ENCODE assay signal across 1 cellular context in genomic region chr13:107203146-107203847, GRCh38.
TF ChIP-seq lines count a peak whose summit lies in the region.

No MANE protein-coding gene starts in this region.

TF ChIP-seq in GM12878, 131 proteins besides CTCF, POLR2A, EP300 and RAD21 (continued from another document):
- TF ChIP-seq, protein P1, sequence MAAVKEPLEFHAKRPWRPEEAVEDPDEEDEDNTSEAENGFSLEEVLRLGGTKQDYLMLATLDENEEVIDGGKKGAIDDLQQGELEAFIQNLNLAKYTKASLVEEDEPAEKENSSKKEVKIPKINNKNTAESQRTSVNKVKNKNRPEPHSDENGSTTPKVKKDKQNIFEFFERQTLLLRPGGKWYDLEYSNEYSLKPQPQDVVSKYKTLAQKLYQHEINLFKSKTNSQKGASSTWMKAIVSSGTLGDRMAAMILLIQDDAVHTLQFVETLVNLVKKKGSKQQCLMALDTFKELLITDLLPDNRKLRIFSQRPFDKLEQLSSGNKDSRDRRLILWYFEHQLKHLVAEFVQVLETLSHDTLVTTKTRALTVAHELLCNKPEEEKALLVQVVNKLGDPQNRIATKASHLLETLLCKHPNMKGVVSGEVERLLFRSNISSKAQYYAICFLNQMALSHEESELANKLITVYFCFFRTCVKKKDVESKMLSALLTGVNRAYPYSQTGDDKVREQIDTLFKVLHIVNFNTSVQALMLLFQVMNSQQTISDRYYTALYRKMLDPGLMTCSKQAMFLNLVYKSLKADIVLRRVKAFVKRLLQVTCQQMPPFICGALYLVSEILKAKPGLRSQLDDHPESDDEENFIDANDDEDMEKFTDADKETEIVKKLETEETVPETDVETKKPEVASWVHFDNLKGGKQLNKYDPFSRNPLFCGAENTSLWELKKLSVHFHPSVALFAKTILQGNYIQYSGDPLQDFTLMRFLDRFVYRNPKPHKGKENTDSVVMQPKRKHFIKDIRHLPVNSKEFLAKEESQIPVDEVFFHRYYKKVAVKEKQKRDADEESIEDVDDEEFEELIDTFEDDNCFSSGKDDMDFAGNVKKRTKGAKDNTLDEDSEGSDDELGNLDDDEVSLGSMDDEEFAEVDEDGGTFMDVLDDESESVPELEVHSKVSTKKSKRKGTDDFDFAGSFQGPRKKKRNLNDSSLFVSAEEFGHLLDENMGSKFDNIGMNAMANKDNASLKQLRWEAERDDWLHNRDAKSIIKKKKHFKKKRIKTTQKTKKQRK (IDR thresholded peaks at IDR 0.05; ENCODE audit: low read depth, low read length) = no peak
- TF ChIP-seq RCOR1 (conservative IDR thresholded peaks at IDR 0.05; ENCODE audit: low read depth, low read length) = no peak
- no peak for TF ChIP-seq SUZ12 (IDR thresholded peaks at IDR 0.05; ENCODE audit: unreplicated experiment)
- no peak for TF ChIP-seq ZBED1 (IDR thresholded peaks at IDR 0.05; ENCODE audit: borderline replicate concordance)
- TF ChIP-seq SRF (IDR thresholded peaks at IDR 0.05; ENCODE audit: low read depth in 2 of 2, low read length in 2 of 2) = no peak
- TF ChIP-seq EED (IDR thresholded peaks at IDR 0.05; ENCODE audit: low read depth) = no peak
- no peak for TF ChIP-seq E2F8 (IDR thresholded peaks at IDR 0.05; ENCODE audit: low read depth, partially characterized antibody)
- TF ChIP-seq NR2F1 (conservative IDR thresholded peaks at IDR 0.05) = no peak
- no peak for TF ChIP-seq STAT1 (conservative IDR thresholded peaks at IDR 0.05)
- TF ChIP-seq BCL11A (IDR thresholded peaks at IDR 0.05; ENCODE audit: low read depth, low read length) = no peak
- no peak for TF ChIP-seq ZNF274 (IDR thresholded peaks at IDR 0.05; ENCODE audit: insufficient read depth, insufficient read length)
